In genomic region chr10:17452060-17452894, GRCh38 we compare ENCODE assay signal across 1 cellular context.
TF ChIP-seq lines count a peak whose summit lies in the region.

No MANE protein-coding gene starts in this region.

TF ChIP-seq in HepG2, 621 proteins besides CTCF, POLR2A, EP300 and RAD21:
- TF ChIP-seq ZNF3 (CRISPR knock-in tag; IDR thresholded peaks at IDR 0.05): no peak
- no peak for TF ChIP-seq ZNF274 (CRISPR knock-in tag; IDR thresholded peaks at IDR 0.05)
- TF ChIP-seq ZFP36L2 (CRISPR knock-in tag; IDR thresholded peaks at IDR 0.05): no peak
- TF ChIP-seq ZNF792 (CRISPR knock-in tag; IDR thresholded peaks at IDR 0.05): no peak
- TF ChIP-seq PBX2 (CRISPR knock-in tag; IDR thresholded peaks at IDR 0.05): no peak
- TF ChIP-seq ZNF232 (CRISPR knock-in tag; IDR thresholded peaks at IDR 0.05; ENCODE audit: borderline replicate concordance): no peak
- no peak for TF ChIP-seq GTF3A (CRISPR knock-in tag; conservative IDR thresholded peaks at IDR 0.05)
- TF ChIP-seq MAFF (IDR thresholded peaks at IDR 0.05; ENCODE audit: low read depth, low read length): no peak
- no peak for TF ChIP-seq ZNF841 (CRISPR knock-in tag; IDR thresholded peaks at IDR 0.05; ENCODE audit: borderline replicate concordance)
- TF ChIP-seq TEF (CRISPR knock-in tag; IDR thresholded peaks at IDR 0.05): no peak
- TF ChIP-seq ZNF24 (IDR thresholded peaks at IDR 0.05): no peak
- no peak for TF ChIP-seq ZMAT5 (CRISPR knock-in tag; IDR thresholded peaks at IDR 0.05; ENCODE audit: borderline replicate concordance, low read depth)
- TF ChIP-seq RBM39 (IDR thresholded peaks at IDR 0.05; ENCODE audit: low read depth, low read length, poor library complexity, severe bottlenecking): no peak
- no peak for TF ChIP-seq FOXM1 (CRISPR knock-in tag; IDR thresholded peaks at IDR 0.05)
- TF ChIP-seq PLSCR1 (CRISPR knock-in tag; IDR thresholded peaks at IDR 0.05; ENCODE audit: borderline replicate concordance): no peak
